In the genomic region with DNA sequence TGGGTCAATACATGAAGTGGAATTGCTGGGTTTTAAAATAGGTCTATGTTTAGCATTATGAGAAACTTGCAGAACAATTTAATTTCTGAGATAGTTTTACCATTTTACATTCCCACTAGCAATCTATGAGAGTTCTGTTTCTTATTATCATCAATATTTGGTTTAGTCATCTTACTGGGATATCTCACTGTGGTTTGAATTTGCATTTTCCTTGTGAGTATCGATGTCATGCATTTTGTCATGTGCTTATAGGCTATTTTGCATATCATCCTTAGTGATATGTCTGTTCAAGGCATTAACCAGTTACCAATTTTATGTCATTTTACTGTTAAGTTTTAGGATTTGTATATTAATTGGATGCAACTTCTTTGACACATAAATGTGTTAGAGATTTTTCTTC, we compare ENCODE assay signal across 31 cellular contexts.
"Had no signal": no experiment of that assay in that cellular context is flagged by ENCODE, and none has a peak within 500 bp of the region (broad histone marks: within the 10 kb centered on the region; RNA-seq: fewer than 3 reads in every experiment).

No MANE protein-coding gene starts in this region.

- H2AFZ ChIP-seq: hepatocyte had no signal

- ATAC-seq: left lung; natural killer cell; stimulated activated naive B cell treated with anti-CD40 and anti-IgM and Interleukin-4, amounts not matched to agents 10 μg/mL and 1 μg/mL and 100 μg/mL, for 72 hours had no signal

- H3K4me2 ChIP-seq: hepatocyte, smooth muscle cell had no signal

- H3K4me1 Mint-ChIP-seq: activated naive CD4-positive, alpha-beta T cell treated with anti-CD3 and anti-CD28 coated beads, Interleukin-2, amount 10 ng/mL, durations not matched to agents 7 days and 5 days; brain had no signal

- H3K27ac ChIP-seq: dorsolateral prefrontal cortex, epithelial cell of prostate, hepatocyte, left lung, testis, vagina, WERI-Rb-1 had no signal

- H3K4me3 ChIP-seq: dorsolateral prefrontal cortex, hepatocyte, left lung, lung, sigmoid colon, smooth muscle cell, testis, vagina had no signal

- DNase-seq: activated CD4-positive, alpha-beta T cell treated with anti-CD3 and anti-CD28 coated beads for 1 hour; activated CD8-positive, alpha-beta memory T cell treated with anti-CD3 and anti-CD28 coated beads for 24 hours; activated CD8-positive, alpha-beta memory T cell treated with anti-CD3 and anti-CD28 coated beads, Interleukin-2, amount 50 U/mL, for 48 hours; activated effector memory CD4-positive, alpha-beta T cell treated with anti-CD3 and anti-CD28 coated beads, Interleukin-2, amount 50 U/mL, for 16 hours; activated naive CD4-positive, alpha-beta T cell treated with anti-CD3 and anti-CD28 coated beads, Interleukin-2, amount 10 ng/mL, durations not matched to agents 7 days and 5 days; activated T-cell treated with anti-CD3 and anti-CD28 coated beads, Interleukin-2, amount 50 U/mL, for 48 hours; anterior cingulate cortex; caudate nucleus; dorsolateral prefrontal cortex; glutamatergic neuron; immature natural killer cell; kidney glomerular epithelial cell; left lung; natural killer cell; retina; sigmoid colon; stimulated activated CD4-positive, alpha-beta T cell treated with anti-CD3 and anti-CD28 coated beads, Interleukin-15, amount 100 ng/mL, for 24 hours; stimulated activated naive B cell treated with anti-CD40 and anti-IgM and Interleukin-4, amounts not matched to agents 10 μg/mL and 1 μg/mL and 100 μg/mL, for 72 hours; T-helper 1 cell; testis; trophoblast cell; WERI-Rb-1 had no signal

- FAIRE-seq: frontal cortex had no signal

- H3K9me3 ChIP-seq: testis, vagina had no signal

- H3K4me3 Mint-ChIP-seq: activated naive CD4-positive, alpha-beta T cell treated with anti-CD3 and anti-CD28 coated beads, Interleukin-2, amount 10 ng/mL, durations not matched to agents 7 days and 5 days; brain; immature natural killer cell; mesothelial cell of epicardium; natural killer cell; stimulated activated naive B cell treated with anti-CD40 and anti-IgM and Interleukin-4, amounts not matched to agents 10 μg/mL and 1 μg/mL and 100 μg/mL, for 72 hours had no signal

- H3K27ac Mint-ChIP-seq: activated naive CD4-positive, alpha-beta T cell treated with anti-CD3 and anti-CD28 coated beads, Interleukin-2, amount 10 ng/mL, durations not matched to agents 7 days and 5 days; brain; immature natural killer cell; natural killer cell; progenitor cell of endocrine pancreas; stimulated activated naive B cell treated with anti-CD40 and anti-IgM and Interleukin-4, amounts not matched to agents 10 μg/mL and 1 μg/mL and 100 μg/mL, for 72 hours had no signal

- H3K36me3 ChIP-seq: left lung, sigmoid colon, vagina, WERI-Rb-1 had no signal

- H3K27me3 Mint-ChIP-seq: activated naive CD4-positive, alpha-beta T cell treated with anti-CD3 and anti-CD28 coated beads, Interleukin-2, amount 10 ng/mL, durations not matched to agents 7 days and 5 days; brain; progenitor cell of endocrine pancreas; stimulated activated naive B cell treated with anti-CD40 and anti-IgM and Interleukin-4, amounts not matched to agents 10 μg/mL and 1 μg/mL and 100 μg/mL, for 72 hours had no signal

- H3K27me3 ChIP-seq: dorsolateral prefrontal cortex, hepatocyte, left lung, sigmoid colon, testis, vagina had no signal
